Comparison of ENCODE assay signal across 23 cellular contexts in genomic region chr18:78819926-78820834, GRCh38.
"Had no signal": no experiment of that assay in that cellular context is flagged by ENCODE, and none has a peak within 500 bp of the region (broad histone marks: within the 10 kb centered on the region; RNA-seq: fewer than 3 reads in every experiment).

No MANE protein-coding gene starts in this region.

- H3K9me3 Mint-ChIP-seq: memory B cell; mesothelial cell of epicardium; stimulated activated effector memory CD8-positive, alpha-beta T cell treated with anti-CD3 and anti-CD28 coated beads, Interleukin-12 subunit alpha, Interleukin-12 subunit beta, amount 100 ng/mL, for 72 hours had no signal

- DNase-seq: effector CD4-positive, alpha-beta T cell; foreskin melanocyte; kidney glomerular epithelial cell; lower lobe of right lung; nucleus accumbens; right cardiac atrium; stimulated activated CD4-positive, alpha-beta T cell treated with anti-CD3 and anti-CD28 coated beads, Interleukin-4, amount 100 ng/mL, for 1 hour; stimulated activated CD8-positive, alpha-beta memory T cell treated with anti-CD3 and anti-CD28 coated beads, Interleukin-4, amount 100 ng/mL, for 48 hours; stimulated activated naive CD8-positive, alpha-beta T cell treated with anti-CD3 and anti-CD28 coated beads, Interleukin-15, Interleukin-2, amounts not matched to agents 100 U/mL and 50 U/mL, for 24 hours; thyroid gland; upper lobe of left lung; uterus had no signal

- FAIRE-seq: colon, pancreas had no signal

- H3K4me1 ChIP-seq: left lung, lower lobe of right lung, pancreas, thyroid gland, upper lobe of left lung, uterus had no signal

- H3K4me3 Mint-ChIP-seq: memory B cell; mesothelial cell of epicardium; nephron; stimulated activated effector memory CD8-positive, alpha-beta T cell treated with anti-CD3 and anti-CD28 coated beads, Interleukin-12 subunit alpha, Interleukin-12 subunit beta, amount 100 ng/mL, for 72 hours had no signal

- H3K4me2 ChIP-seq: hepatocyte, smooth muscle cell had no signal

- H3K27ac Mint-ChIP-seq: memory B cell; mesothelial cell of epicardium; nephron; progenitor cell of endocrine pancreas; stimulated activated effector memory CD8-positive, alpha-beta T cell treated with anti-CD3 and anti-CD28 coated beads, Interleukin-12 subunit alpha, Interleukin-12 subunit beta, amount 100 ng/mL, for 72 hours had no signal

- ATAC-seq: left lung; lower lobe of right lung; pancreas; right cardiac atrium; stimulated activated effector memory CD8-positive, alpha-beta T cell treated with anti-CD3 and anti-CD28 coated beads, Interleukin-12 subunit alpha, Interleukin-12 subunit beta, amount 100 ng/mL, for 72 hours; stimulated activated naive CD8-positive, alpha-beta T cell treated with anti-CD3 and anti-CD28 coated beads, Interleukin-15, Interleukin-2, amounts not matched to agents 100 U/mL and 50 U/mL, for 24 hours had no signal

- H3K36me3 ChIP-seq: left lung, lower lobe of right lung, pancreas, suprapubic skin, thyroid gland, upper lobe of left lung, uterus had no signal

- H3K9me3 ChIP-seq: left lung, lower lobe of right lung, pancreas, suprapubic skin, thyroid gland, upper lobe of left lung, uterus had no signal

- H2AFZ ChIP-seq: hepatocyte had no signal

- H3K27me3 ChIP-seq: thyroid gland, upper lobe of left lung, uterus had no signal

- H3K4me1 Mint-ChIP-seq: mesothelial cell of epicardium, nephron had no signal

- H3K36me3 Mint-ChIP-seq: memory B cell; mesothelial cell of epicardium; stimulated activated effector memory CD8-positive, alpha-beta T cell treated with anti-CD3 and anti-CD28 coated beads, Interleukin-12 subunit alpha, Interleukin-12 subunit beta, amount 100 ng/mL, for 72 hours had no signal

- H3K4me3 ChIP-seq: hepatocyte, left lung, lower lobe of right lung, pancreas, smooth muscle cell, suprapubic skin, thyroid gland, upper lobe of left lung, uterus had no signal

- H3K79me2 ChIP-seq: hepatocyte had no signal

- H3K27ac ChIP-seq: hepatocyte, left lung, lower lobe of right lung, pancreas, suprapubic skin, thyroid gland, upper lobe of left lung, uterus had no signal
